In genomic region chr1:7827134-7827955, GRCh38 we compare ENCODE assay signal across 12 cellular contexts. TPM values are rescaled to one million over a fixed set of nuclear protein-coding genes. Genes with fewer than 3 reads are reported as not detected.
DNase-seq lines count a peak whose midpoint lies in the region; ATAC-seq and TF ChIP-seq lines count a peak whose summit lies in the region.
"Had no signal": no experiment of that assay in that cellular context is flagged by ENCODE, and none has a peak within 500 bp of the region (broad histone marks: within the 10 kb centered on the region; RNA-seq: fewer than 3 reads in every experiment).

No MANE protein-coding gene starts in this region.

- H3F3A ChIP-seq in PC-9 (ENCODE audit: insufficient read depth, low read depth): no peaks in the 10 kb centered on the region

- ATAC-seq in heart left ventricle: peak in 1 of 4 donors; percentile 22
- ATAC-seq in Right ventricle myocardium superior (ENCODE audit: poor library complexity): no peak
- no peak for ATAC-seq in HG03097 (IDR thresholded peaks at IDR 0.05; ENCODE audit: low FRiP score, unreplicated experiment)

- DNase-seq in heart left ventricle (peak in 3 of 5 donors; percentile 22 to 57 (median 28)), Right ventricle myocardium superior (no peak), mucosa of gallbladder (ENCODE audit: low spot score) (peak; percentile 15), transverse colon (no peak), PC-9 (no peak), islet precursor cell (no peak)
- peak; percentile 47 for DNase-seq in activated naive CD4-positive, alpha-beta T cell treated with Interleukin-2 at 50 U/mL for 16 hours
- DNase-seq: cortex of kidney, NCI-H526 treated with DMSO at 0.1 percent for 48 hours, occipital lobe had no signal

- TF ChIP-seq POLR2A in heart left ventricle (IDR thresholded peaks at IDR 0.05) (no peak), transverse colon (IDR thresholded peaks at IDR 0.05) (no peak)

- no peak overlapping the region for H2AFZ ChIP-seq in PC-9

- CTCF ChIA-PET in PC-9 (lab: Charles Lee): no interaction called here

- H3K9me3 ChIP-seq in heart left ventricle (no peaks in the 10 kb centered on the region), transverse colon (no peaks in the 10 kb centered on the region), PC-9 (ENCODE audit: insufficient read depth, low read depth) (no peaks in the 10 kb centered on the region)

- H3K4me3 ChIP-seq in heart left ventricle: peak overlapping the region in 9 of 12 donors; percentile 18 to 51 (median 29)
- H3K4me3 ChIP-seq in transverse colon: peak overlapping the region in 3 of 4 donors; percentile 20 to 33 (median 32)
- H3K4me3 ChIP-seq in PC-9: no peak overlapping the region

- H3K79me2 ChIP-seq in PC-9 (ENCODE audit: low read depth): no peaks in the 10 kb centered on the region

- in situ Hi-C loops in transverse colon (cut with MboI; ENCODE audit: low pct_ligation_motif_present in 1 of 4, low pct_unique_long_range_greater_than_20kb in 1 of 4, low sequenced_read_pairs in 3 of 4): no loop called here

- no peak for TF ChIP-seq EP300 in transverse colon (IDR thresholded peaks at IDR 0.05; ENCODE audit: low read depth)

- POLR2A ChIA-PET in PC-9 (lab: Charles Lee; ENCODE audit: unreplicated experiment): interaction anchor here (0.6 kb wide), 1 partner anchor 50 kb away, joined by 3 read pairs; no protein-coding TSS in a partner anchor

- H3K36me3 ChIP-seq in heart left ventricle (peaks cover 0 to 100% (median 79%) of the 10 kb centered on the region in 9 donors), transverse colon (peaks cover 0 to 19% (median 5%) of the 10 kb centered on the region in 4 donors), PC-9 (ENCODE audit: low read depth) (no peaks in the 10 kb centered on the region)

- H3K4me1 ChIP-seq in heart left ventricle (peaks cover 0 to 11% (median 1%) of the 10 kb centered on the region in 12 donors), transverse colon (peaks cover 0 to 6% (median 2%) of the 10 kb centered on the region in 4 donors), PC-9 (replicated peaks; ENCODE audit: insufficient read depth) (no peaks in the 10 kb centered on the region)

- TF ChIP-seq CTCF in heart left ventricle (IDR thresholded peaks at IDR 0.05) (no peak), transverse colon (IDR thresholded peaks at IDR 0.05) (no peak), PC-9 (conservative IDR thresholded peaks at IDR 0.05) (no peak)

- H3K27ac ChIP-seq in heart left ventricle (no peak overlapping the region), transverse colon (peak overlapping the region in 2 of 4 donors; percentile 16 to 53), PC-9 (no peak overlapping the region)

- H3K9me2 ChIP-seq in PC-9 (ENCODE audit: insufficient read depth): no peaks in the 10 kb centered on the region

- 76 to 87% (median 80%) methylated on average over 39 of the region's 39 CpGs for WGBS in heart left ventricle, 4 donors
- WGBS in transverse colon (ENCODE audit: low coverage in 1 of 2), 2 donors: 87% methylated on average over 39 of the region's 39 CpGs; no CpG with 5 or more reads in 1 of the 2 donors

- H4K20me1 ChIP-seq in PC-9 (ENCODE audit: insufficient read depth): no peaks in the 10 kb centered on the region

- intact Hi-C loops in heart left ventricle (cut with DNase I) (no loop called here), Right ventricle myocardium superior (cut with DNase I) (no loop called here), transverse colon (cut with DNase I; ENCODE audit: low total_unique reads) (no loop called here), PC-9 (cut with micrococcal nuclease; ENCODE audit: unreplicated experiment) (no loop called here)

- no peaks in the 10 kb centered on the region for H3K27me3 ChIP-seq in heart left ventricle
- no peaks in the 10 kb centered on the region for H3K27me3 ChIP-seq in transverse colon
- H3K27me3 ChIP-seq in PC-9 (ENCODE audit: insufficient read depth, low read depth): no peaks in the 10 kb centered on the region

- no TSS peak for BruUV-seq in PC-9 (replicated peaks; lab: Mats Ljungman, UMichigan)

- H3K4me2 ChIP-seq in PC-9: no peak overlapping the region

RNA-seq across cellular contexts. Expression of gene UTS2, which starts 25.5 kb away (rescaled TPM):
- under 1 TPM in 1 of 9 donors, not detected in 8; 0.54 TPM for total RNA-seq in heart left ventricle
- not detected for polyA plus RNA-seq in heart left ventricle
- not detected for total RNA-seq in Right ventricle myocardium superior
- not detected for total RNA-seq in mucosa of gallbladder
- not detected for total RNA-seq in transverse colon
- total RNA-seq in PC-9 (2021): 12.8 and 23.8 TPM in 2 replicates
- total RNA-seq: occipital lobe had no signal
- polyA plus RNA-seq: BJ had no signal

RNA-seq across cellular contexts. Expression of gene PER3, which starts 43.3 kb away (rescaled TPM):
- total RNA-seq in heart left ventricle: 10 to 100 TPM in 7 of 9 donors, 1 to 10 TPM in 2; 6.1 to 46.6 (median 18.5) TPM
- polyA plus RNA-seq in heart left ventricle: 1 to 10 TPM; 3.3 to 8.4 TPM
- total RNA-seq in Right ventricle myocardium superior: 14.8 TPM
- 31.5 TPM for total RNA-seq in mucosa of gallbladder
- total RNA-seq in transverse colon: 10 to 100 TPM in 3 of 4 donors, 1 to 10 TPM in 1; 3.8 to 23.9 (median 12.9) TPM
- total RNA-seq in PC-9 (2021): 25.1 and 32.9 TPM in 2 replicates

RNA-seq across cellular contexts. Expression of gene VAMP3, which starts 56.2 kb away (rescaled TPM):
- 100 to 1,000 TPM in 1 of 9 donors, 10 to 100 TPM in 8; 57.8 to 100 (median 83.5) TPM for total RNA-seq in heart left ventricle
- 10 to 100 TPM; 40.2 to 70.9 TPM for polyA plus RNA-seq in heart left ventricle
- total RNA-seq in Right ventricle myocardium superior: 60.3 TPM
- 92.0 TPM for total RNA-seq in mucosa of gallbladder
- total RNA-seq in transverse colon: 10 to 100 TPM; 81.1 to 91.8 (median 85.5) TPM
- 78.6 and 81.9 TPM in 2 replicates for total RNA-seq in PC-9 (2021)

Comparison
In these comparisons a context has a peak if more than half of its experiments do, and no peak if none do; other contexts are left out.
1. DNase-seq: peak in heart left ventricle (3 of 5), activated naive CD4-positive, alpha-beta T cell treated with Interleukin-2 at 50 U/mL for 16 hours (single experiment) and mucosa of gallbladder (single experiment); none in Right ventricle myocardium superior (single experiment), transverse colon (single experiment), PC-9 (0 of 2) and islet precursor cell (single experiment).